In genomic region chr19:21328402-21328801, GRCh38 we compare ENCODE assay signal across 8 cellular contexts. TPM values are rescaled to one million over a fixed set of nuclear protein-coding genes. Genes with fewer than 3 reads are reported as not detected.
A peak's percentile ranks its signal among the peaks of the same experiment; 100 is the strongest.
DNase-seq lines count a peak whose midpoint lies in the region; ATAC-seq and TF ChIP-seq lines count a peak whose summit lies in the region.

No MANE protein-coding gene starts in this region.

- H3K4me3 ChIP-seq in AG04449 (ENCODE audit: low read depth, low read length) = peak overlapping the region; percentile 95
- H3K4me3 ChIP-seq in HAP-1 = peak overlapping the region; percentile 74

- intact Hi-C loops in sciatic nerve (cut with DNase I) = no loop called here

- peak overlapping the region; percentile 83 for H3K27ac ChIP-seq in VCaP
- H3K27ac ChIP-seq in foreskin keratinocyte = peak overlapping the region; percentile 78

- H3K9me3 ChIP-seq in HAP-1 = peaks cover 11% of the 10 kb centered on the region

- H3K27me3 ChIP-seq in HAP-1 (ENCODE audit: low read depth) (no peaks in the 10 kb centered on the region), foreskin keratinocyte (no peaks in the 10 kb centered on the region)

- POLR2A ChIA-PET in AG04449 (lab: Yijun Ruan, JAX) = interaction anchor here (0.7 to 1.7 kb wide), 5 partner anchors 20 to 904 kb away, joined by 3 to 11 read pairs (median 4); partner anchors contain the start of genes ZNF493 and ZNF738

- in situ Hi-C loops in HAP-1 (cut with MboI; ENCODE audit: low sequenced_read_pairs) = no loop called here

- TF ChIP-seq CTCF in AG04449 (IDR thresholded peaks at IDR 0.05; ENCODE audit: insufficient read depth, low read length, missing control alignments) = no peak
- no peak for TF ChIP-seq CTCF in VCaP (conservative IDR thresholded peaks at IDR 0.05)
- TF ChIP-seq CTCF in foreskin keratinocyte (conservative IDR thresholded peaks at IDR 0.05) = no peak

- ATAC-seq in foreskin keratinocyte (no peak), sciatic nerve (no peak), HG03159 (IDR thresholded peaks at IDR 0.05; ENCODE audit: unreplicated experiment) (no peak)

- DNase-seq in AG04449 (ENCODE audit: low read depth, low spot score) = no peak
- peak in 1 of 2 experiments; percentile 16 for DNase-seq in HAP-1 (ENCODE audit: low spot score in 2 of 2)
- no peak for DNase-seq in foreskin keratinocyte
- DNase-seq in pons (ENCODE audit: low spot score) = peak; percentile 49
- DNase-seq in AG08395 (ENCODE audit: low spot score) = no peak
- no peak for DNase-seq in sciatic nerve (ENCODE audit: low spot score)

- H3K36me3 ChIP-seq in HAP-1 (replicated peaks) = peaks cover 11% of the 10 kb centered on the region

- H3K4me1 ChIP-seq in HAP-1 = no peaks in the 10 kb centered on the region
- H3K4me1 ChIP-seq in foreskin keratinocyte = peaks cover 3% of the 10 kb centered on the region

- CTCF ChIA-PET in AG04449 (lab: Yijun Ruan, JAX) = no interaction called here

RNA-seq across cellular contexts. Expression of gene ZNF708, which starts 0.8 kb away (rescaled TPM):
- 3.2 and 4.1 TPM in 2 replicates for total RNA-seq in foreskin keratinocyte
- 0.56 and 0.67 TPM in 2 replicates for polyA plus RNA-seq in foreskin keratinocyte
- 24.1 TPM for total RNA-seq in sciatic nerve

RNA-seq across cellular contexts. Expression of gene ZNF738, which starts 30.4 kb away (rescaled TPM):
- total RNA-seq in foreskin keratinocyte (6.5 TPM in 2 replicates), sciatic nerve (5.3 TPM)
- polyA plus RNA-seq in foreskin keratinocyte = 4.8 TPM in 2 replicates
